ENCODE assay signal across 9 cellular contexts in genomic region chr13:61414686-61415664, GRCh38. TPM values are rescaled to one million over a fixed set of nuclear protein-coding genes. Genes with fewer than 3 reads are reported as not detected.
DNase-seq lines count a peak whose midpoint lies in the region; ATAC-seq and TF ChIP-seq lines count a peak whose summit lies in the region.
"Had no signal": no experiment of that assay in that cellular context is flagged by ENCODE, and none has a peak within 500 bp of the region (broad histone marks: within the 10 kb centered on the region; RNA-seq: fewer than 3 reads in every experiment).

No MANE protein-coding gene starts in this region.

- H3K27me3 ChIP-seq in right atrium auricular region (no peaks in the 10 kb centered on the region), prostate gland (replicated peaks; ENCODE audit: insufficient read depth) (no peaks in the 10 kb centered on the region)

- 1% methylated on average over 44 of the region's 44 CpGs for WGBS in prostate gland

- H3K4me1 Mint-ChIP-seq in activated naive CD8-positive, alpha-beta T cell treated with anti-CD3 and anti-CD28 coated beads for 36 hours: no peaks in the 10 kb centered on the region
- H3K4me1 Mint-ChIP-seq in immature natural killer cell: no peaks in the 10 kb centered on the region

- DNase-seq in LNCaP clone FGC (ENCODE audit: low read depth) (peak; percentile 22), SW480 (ENCODE audit: low spot score) (peak; percentile 91), right atrium auricular region (ENCODE audit: low spot score) (no peak), prostate gland (ENCODE audit: low spot score) (peak; percentile 48), immature natural killer cell (no peak)
- DNase-seq in activated naive CD8-positive, alpha-beta T cell treated with anti-CD3 and anti-CD28 coated beads for 36 hours: no peak

- H3K9me3 ChIP-seq in right atrium auricular region (no peaks in the 10 kb centered on the region), prostate gland (no peaks in the 10 kb centered on the region)

- ATAC-seq in GM19463 (IDR thresholded peaks at IDR 0.05; ENCODE audit: unreplicated experiment) (no peak), GM19395 (IDR thresholded peaks at IDR 0.05; ENCODE audit: unreplicated experiment) (no peak)

- H3K4me3 Mint-ChIP-seq in activated naive CD8-positive, alpha-beta T cell treated with anti-CD3 and anti-CD28 coated beads for 36 hours: no peak overlapping the region
- no peak overlapping the region for H3K4me3 Mint-ChIP-seq in immature natural killer cell

- no peak overlapping the region for H3K27ac Mint-ChIP-seq in activated naive CD8-positive, alpha-beta T cell treated with anti-CD3 and anti-CD28 coated beads for 36 hours
- no peak overlapping the region for H3K27ac Mint-ChIP-seq in immature natural killer cell

- H3K27me3 Mint-ChIP-seq in activated naive CD8-positive, alpha-beta T cell treated with anti-CD3 and anti-CD28 coated beads for 36 hours: peaks cover 54% of the 10 kb centered on the region
- peaks cover 2 to 10% (median 4%) of the 10 kb centered on the region in 3 donors for H3K27me3 Mint-ChIP-seq in immature natural killer cell (ENCODE audit: low read depth in 3 of 3)

- peak; percentile 55 for TF ChIP-seq POLR2A in prostate gland (IDR thresholded peaks at IDR 0.05)

- H3K36me3 Mint-ChIP-seq in activated naive CD8-positive, alpha-beta T cell treated with anti-CD3 and anti-CD28 coated beads for 36 hours: no peaks in the 10 kb centered on the region
- peaks cover 0 to 4% (median 0%) of the 10 kb centered on the region in 3 donors for H3K36me3 Mint-ChIP-seq in immature natural killer cell

- peaks cover 0 to 10% of the 10 kb centered on the region in 2 donors for H3K4me1 ChIP-seq in right atrium auricular region
- no peaks in the 10 kb centered on the region for H3K4me1 ChIP-seq in prostate gland (replicated peaks)

- TF ChIP-seq CTCF in LNCaP clone FGC (IDR thresholded peaks at IDR 0.05; ENCODE audit: control insufficient read depth, extremely low read depth, insufficient read depth) (no peak), right atrium auricular region (IDR thresholded peaks at IDR 0.05) (no peak), prostate gland (IDR thresholded peaks at IDR 0.05) (no peak)

- H3K9me3 Mint-ChIP-seq in activated naive CD8-positive, alpha-beta T cell treated with anti-CD3 and anti-CD28 coated beads for 36 hours: no peaks in the 10 kb centered on the region
- peaks cover 10 to 34% (median 18%) of the 10 kb centered on the region in 6 donors for H3K9me3 Mint-ChIP-seq in immature natural killer cell

- intact Hi-C loops in prostate gland (cut with DNase I): no loop called here

- H3K4me3 ChIP-seq in LNCaP clone FGC (ENCODE audit: low read depth, low read length): peak overlapping the region; percentile 13; the same call in 1 of the 2 replicates
- peak overlapping the region; percentile 46 to 49 for H3K4me3 ChIP-seq in right atrium auricular region
- peak overlapping the region; percentile 1 to 8 for H3K4me3 ChIP-seq in prostate gland

- H3K36me3 ChIP-seq in right atrium auricular region (peaks cover 3% of the 10 kb centered on the region), prostate gland (no peaks in the 10 kb centered on the region)

- H3K27ac ChIP-seq in right atrium auricular region (peak overlapping the region in 1 of 2 donors; percentile 69), prostate gland (no peak overlapping the region)
- H3K27ac ChIP-seq: HL-60 had no signal

RNA-seq across cellular contexts. Expression of gene PCDH20, which starts 0.7 kb away (rescaled TPM):
- total RNA-seq in right atrium auricular region: 10 to 100 TPM in 1 of 2 donors, 1 to 10 TPM in 1; 6.4 to 50.7 TPM
- total RNA-seq in prostate gland: 1 to 10 TPM; 1.1 to 1.5 TPM
- not detected for total RNA-seq in activated naive CD8-positive, alpha-beta T cell treated with anti-CD3 and anti-CD28 coated beads for 36 hours
- under 1 TPM in 1 of 3 donors, not detected in 2; 0.03 TPM for polyA plus RNA-seq in immature natural killer cell

Comparison
In these comparisons a context has a peak if more than half of its experiments do, and no peak if none do; other contexts are left out.
1. DNase-seq: peak in LNCaP clone FGC (single experiment), SW480 (single experiment) and prostate gland (single experiment); none in right atrium auricular region (single experiment), activated naive CD8-positive, alpha-beta T cell treated with anti-CD3 and anti-CD28 coated beads for 36 hours (single experiment) and immature natural killer cell (0 of 3).
2. Peak in every context shown above with its lines, with median percentiles within 50 percentile points of each other: H3K4me3 ChIP-seq.